14 cellular contexts compared by ENCODE assay signal in the genomic region with DNA sequence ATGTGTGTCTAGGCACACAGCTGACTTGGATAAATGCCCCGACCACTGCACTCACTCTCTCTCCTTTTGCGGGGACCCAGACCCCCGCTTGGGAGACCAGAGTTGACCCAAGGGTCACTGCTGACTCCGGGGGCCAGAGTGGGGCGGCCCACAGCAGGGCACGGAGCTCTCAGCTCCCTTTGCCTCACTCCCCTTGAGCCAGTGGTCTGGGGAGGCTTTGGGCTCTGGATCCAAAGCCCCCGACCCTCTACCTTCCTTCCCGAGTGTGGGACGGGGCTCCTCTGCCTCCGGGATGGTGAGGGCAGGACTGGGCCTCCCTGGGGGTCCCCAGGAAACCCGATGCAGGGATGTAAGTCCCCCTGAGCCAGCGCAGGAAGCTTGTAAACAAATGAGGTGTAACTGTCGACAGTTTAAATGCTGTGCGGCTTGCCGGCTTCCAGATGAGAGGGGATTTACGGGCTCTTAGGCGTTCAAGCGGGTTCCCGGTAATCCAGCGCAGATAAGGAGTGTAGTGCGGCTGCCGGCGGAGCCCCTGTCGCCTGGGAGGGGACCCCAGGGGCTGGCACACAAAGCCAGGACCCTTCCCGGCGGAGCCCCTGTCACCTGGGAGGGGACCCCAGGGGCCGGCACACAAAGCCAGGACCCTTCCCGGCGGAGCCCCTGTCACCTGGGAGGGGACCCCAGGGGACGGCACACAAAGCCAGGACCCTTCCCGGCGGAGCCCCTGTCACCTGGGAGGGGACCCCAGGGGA. TPM values are rescaled to one million over a fixed set of nuclear protein-coding genes. Genes with fewer than 3 reads are reported as not detected.
"Had no signal": no experiment of that assay in that cellular context is flagged by ENCODE, and none has a peak within 500 bp of the region (broad histone marks: within the 10 kb centered on the region; RNA-seq: fewer than 3 reads in every experiment).

No MANE protein-coding gene starts in this region.

- H3K4me3 ChIP-seq: cardiac muscle cell, gastroesophageal sphincter, neural progenitor cell, smooth muscle cell, tibial artery had no signal

- H3K27me3 ChIP-seq: cardiac muscle cell, neural progenitor cell had no signal

- H3K4me1 ChIP-seq: gastroesophageal sphincter, neural progenitor cell, tibial artery had no signal

- H3K27ac ChIP-seq: cardiac muscle cell, epithelial cell of prostate, gastroesophageal sphincter, neural progenitor cell, tibial artery had no signal

- H2AFZ ChIP-seq: neural progenitor cell had no signal

- H3K36me3 Mint-ChIP-seq: activated CD4-positive, alpha-beta memory T cell treated with anti-CD3 and anti-CD28 coated beads for 36 hours; neural progenitor cell; stimulated activated memory B cell treated with anti-CD40 and anti-IgM and Interleukin-4, amounts not matched to agents 10 μg/mL and 1 μg/mL and 100 μg/mL, for 72 hours had no signal

- H3K4me1 Mint-ChIP-seq: neural progenitor cell; stimulated activated memory B cell treated with anti-CD40 and anti-IgM and Interleukin-4, amounts not matched to agents 10 μg/mL and 1 μg/mL and 100 μg/mL, for 72 hours had no signal

- H3K9me3 ChIP-seq: gastroesophageal sphincter, tibial artery had no signal

- H3K9me3 Mint-ChIP-seq: activated CD4-positive, alpha-beta memory T cell treated with anti-CD3 and anti-CD28 coated beads for 36 hours; neural progenitor cell; stimulated activated memory B cell treated with anti-CD40 and anti-IgM and Interleukin-4, amounts not matched to agents 10 μg/mL and 1 μg/mL and 100 μg/mL, for 72 hours had no signal

- DNase-seq: activated CD4-positive, alpha-beta memory T cell treated with anti-CD3 and anti-CD28 coated beads for 36 hours; activated naive CD4-positive, alpha-beta T cell treated with Interleukin-2 at 50 U/mL for 16 hours; cortex of kidney; effector CD8-positive, alpha-beta T cell; mesendoderm had no signal

- H3K27ac Mint-ChIP-seq: activated CD4-positive, alpha-beta memory T cell treated with anti-CD3 and anti-CD28 coated beads for 36 hours; neural progenitor cell; stimulated activated memory B cell treated with anti-CD40 and anti-IgM and Interleukin-4, amounts not matched to agents 10 μg/mL and 1 μg/mL and 100 μg/mL, for 72 hours had no signal

- H3K4me2 ChIP-seq: neural progenitor cell, smooth muscle cell had no signal

- H3K9ac ChIP-seq: neural progenitor cell had no signal

- H3K27me3 Mint-ChIP-seq: activated CD4-positive, alpha-beta memory T cell treated with anti-CD3 and anti-CD28 coated beads for 36 hours had no signal

- H3K4me3 Mint-ChIP-seq: activated CD4-positive, alpha-beta memory T cell treated with anti-CD3 and anti-CD28 coated beads for 36 hours; neural progenitor cell; stimulated activated memory B cell treated with anti-CD40 and anti-IgM and Interleukin-4, amounts not matched to agents 10 μg/mL and 1 μg/mL and 100 μg/mL, for 72 hours had no signal

- ATAC-seq: gastroesophageal sphincter; stimulated activated memory B cell treated with anti-CD40 and anti-IgM and Interleukin-4, amounts not matched to agents 10 μg/mL and 1 μg/mL and 100 μg/mL, for 72 hours had no signal

- H3K36me3 ChIP-seq: cardiac muscle cell, gastroesophageal sphincter, neural progenitor cell, tibial artery had no signal

RNA-seq across cellular contexts. Expression of gene ACTRT2, which starts 7.4 kb away (rescaled TPM):
- total RNA-seq: activated CD4-positive, alpha-beta memory T cell treated with anti-CD3 and anti-CD28 coated beads for 36 hours; cardiac muscle cell; gastroesophageal sphincter; liver; smooth muscle cell; T-helper 2 cell treated with Interferon-gamma antibody and Interleukin-4, amounts not matched to agents 100 ng/mL and 5 ng/mL, for 36 hours had no signal

RNA-seq across cellular contexts. Expression of gene PRDM16, which starts 40.3 kb away (rescaled TPM):
- total RNA-seq: activated CD4-positive, alpha-beta memory T cell treated with anti-CD3 and anti-CD28 coated beads for 36 hours; T-helper 2 cell treated with Interferon-gamma antibody and Interleukin-4, amounts not matched to agents 100 ng/mL and 5 ng/mL, for 36 hours had no signal
